In genomic region chr3:159031280-159031679, GRCh38 we compare ENCODE assay signal across 33 cellular contexts. TPM values are rescaled to one million over a fixed set of nuclear protein-coding genes. Genes with fewer than 3 reads are reported as not detected.
DNase-seq lines count a peak whose midpoint lies in the region; TF ChIP-seq lines count a peak whose summit lies in the region.
"Had no signal": no experiment of that assay in that cellular context is flagged by ENCODE, and none has a peak within 500 bp of the region (broad histone marks: within the 10 kb centered on the region; RNA-seq: fewer than 3 reads in every experiment).

No MANE protein-coding gene starts in this region.

- H3K4me1 Mint-ChIP-seq in activated naive CD4-positive, alpha-beta T cell treated with anti-CD3 and anti-CD28 coated beads for 36 hours (ENCODE audit: low read depth) = no peaks in the 10 kb centered on the region
- H3K4me1 Mint-ChIP-seq: B cell; CD14-positive monocyte; CD4-positive, alpha-beta memory T cell; CD4-positive, CD25-positive, alpha-beta regulatory T cell; CD8-positive, alpha-beta memory T cell had no signal

- H3K9me3 Mint-ChIP-seq in activated naive CD4-positive, alpha-beta T cell treated with anti-CD3 and anti-CD28 coated beads for 36 hours = peaks cover 10% of the 10 kb centered on the region
- H3K9me3 Mint-ChIP-seq: CD4-positive, alpha-beta T cell had no signal

- no peak overlapping the region for H3K4me3 Mint-ChIP-seq in activated naive CD4-positive, alpha-beta T cell treated with anti-CD3 and anti-CD28 coated beads for 36 hours
- H3K4me3 Mint-ChIP-seq: B cell; CD14-positive monocyte; CD4-positive, alpha-beta memory T cell; CD4-positive, alpha-beta T cell; CD4-positive, CD25-positive, alpha-beta regulatory T cell; CD8-positive, alpha-beta memory T cell; CD8-positive, alpha-beta T cell had no signal

- CTCF ChIA-PET in activated naive CD4-positive, alpha-beta T cell treated with anti-CD3 and anti-CD28 coated beads for 36 hours (lab: Charles Lee) = no interaction called here

- H3K27me3 ChIP-seq in ACC112 (ENCODE audit: insufficient read depth, low read length) (no peaks in the 10 kb centered on the region), esophagus squamous epithelium (no peaks in the 10 kb centered on the region)
- H3K27me3 ChIP-seq: BE2C; BLaER1; BLaER1 treated with 17β-estradiol and CSF1 and Interleukin-3, amounts not matched to agents 10 nM and 100 nM had no signal

- no peaks in the 10 kb centered on the region for H3K36me3 Mint-ChIP-seq in activated naive CD4-positive, alpha-beta T cell treated with anti-CD3 and anti-CD28 coated beads for 36 hours (ENCODE audit: low read depth)
- H3K36me3 Mint-ChIP-seq: CD14-positive monocyte; CD4-positive, alpha-beta memory T cell; CD4-positive, CD25-positive, alpha-beta regulatory T cell; CD8-positive, alpha-beta T cell had no signal

- DNase-seq in LNCaP clone FGC (ENCODE audit: low read depth) = peak; percentile 56
- DNase-seq in activated naive CD4-positive, alpha-beta T cell treated with anti-CD3 and anti-CD28 coated beads for 36 hours = no peak
- DNase-seq in esophagus squamous epithelium (lab: John Stamatoyannopoulos, UW) = no peak
- DNase-seq: 8988T; ACHN; AML-193; BE2C; C1 segment of cervical spinal cord; Caco-2; Calu3; CD4-positive, alpha-beta memory T cell; CD4-positive, alpha-beta T cell; CD4-positive, CD25-positive, alpha-beta regulatory T cell; CD8-positive, alpha-beta memory T cell; CD8-positive, alpha-beta T cell; COR-L47; DMS 273 treated with DMSO at 0.1 percent for 48 hours; DMS153; DMS53; DMS79; DND-41; EL had no signal

- H3K9me3 ChIP-seq in esophagus squamous epithelium = no peaks in the 10 kb centered on the region
- H3K9me3 ChIP-seq: A549, BE2C, Caco-2 had no signal

- H3K27ac Mint-ChIP-seq in activated naive CD4-positive, alpha-beta T cell treated with anti-CD3 and anti-CD28 coated beads for 36 hours = no peak overlapping the region
- H3K27ac Mint-ChIP-seq: B cell; CD14-positive monocyte; CD4-positive, alpha-beta memory T cell; CD4-positive, alpha-beta T cell; CD4-positive, CD25-positive, alpha-beta regulatory T cell; CD8-positive, alpha-beta memory T cell; CD8-positive, alpha-beta T cell had no signal

- peak overlapping the region; percentile 22 for H2AFZ ChIP-seq in ACC112 (ENCODE audit: low read length, unreplicated experiment)

- intact Hi-C loops in activated naive CD4-positive, alpha-beta T cell treated with anti-CD3 and anti-CD28 coated beads for 36 hours (cut with micrococcal nuclease) = no loop called here
- intact Hi-C loops in esophagus squamous epithelium (cut with DNase I) = no loop called here

- no peaks in the 10 kb centered on the region for H3K79me2 ChIP-seq in ACC112 (ENCODE audit: control insufficient read depth, insufficient read depth, low read length, unreplicated experiment)

- H3K4me3 ChIP-seq in ACC112 (ENCODE audit: low read depth, low read length) (no peak overlapping the region), LNCaP clone FGC (ENCODE audit: low read depth, low read length) (no peak overlapping the region), esophagus squamous epithelium (no peak overlapping the region)
- H3K4me3 ChIP-seq: A549; BLaER1; BLaER1 treated with 17β-estradiol and CSF1 and Interleukin-3, amounts not matched to agents 10 nM and 100 nM had no signal

- TF ChIP-seq CTCF in LNCaP clone FGC (IDR thresholded peaks at IDR 0.05; ENCODE audit: control insufficient read depth, extremely low read depth, insufficient read depth) (no peak), esophagus squamous epithelium (IDR thresholded peaks at IDR 0.05) (no peak)

- H3K27me3 Mint-ChIP-seq in activated naive CD4-positive, alpha-beta T cell treated with anti-CD3 and anti-CD28 coated beads for 36 hours (ENCODE audit: low read depth) = no peaks in the 10 kb centered on the region
- H3K27me3 Mint-ChIP-seq: B cell; CD4-positive, alpha-beta memory T cell; CD4-positive, alpha-beta T cell; CD4-positive, CD25-positive, alpha-beta regulatory T cell; CD8-positive, alpha-beta memory T cell had no signal

- WGBS in esophagus squamous epithelium, 2 donors = 45 to 47% methylated on average over 5 of the region's 5 CpGs

- H3K36me3 ChIP-seq in ACC112 (ENCODE audit: insufficient read depth, low read length) (no peaks in the 10 kb centered on the region), esophagus squamous epithelium (no peaks in the 10 kb centered on the region)
- H3K36me3 ChIP-seq: BE2C; BLaER1; BLaER1 treated with 17β-estradiol and CSF1 and Interleukin-3, amounts not matched to agents 10 nM and 100 nM had no signal

- TF ChIP-seq POLR2A in esophagus squamous epithelium (IDR thresholded peaks at IDR 0.05) = no peak

- no peaks in the 10 kb centered on the region for H3K4me1 ChIP-seq in ACC112 (ENCODE audit: control insufficient read depth, insufficient read depth, low read length, unreplicated experiment)
- H3K4me1 ChIP-seq in esophagus squamous epithelium = no peaks in the 10 kb centered on the region
- H3K4me1 ChIP-seq: A549; BE2C; BLaER1 treated with 17β-estradiol and CSF1 and Interleukin-3, amounts not matched to agents 10 nM and 100 nM; Caco-2 had no signal

- no peak overlapping the region for H3K27ac ChIP-seq in ACC112 (ENCODE audit: low read depth, low read length)
- H3K27ac ChIP-seq in esophagus squamous epithelium = no peak overlapping the region
- H3K27ac ChIP-seq: 22Rv1; A549; BLaER1; BLaER1 treated with 17β-estradiol and CSF1 and Interleukin-3, amounts not matched to agents 10 nM and 100 nM; C4-2B had no signal

RNA-seq across cellular contexts. Expression of gene IQCJ, which starts 37.8 kb away (rescaled TPM):
- total RNA-seq in activated naive CD4-positive, alpha-beta T cell treated with anti-CD3 and anti-CD28 coated beads for 36 hours = not detected
- total RNA-seq in esophagus squamous epithelium = not detected
- total RNA-seq: A172; A673; B cell; Caco-2; Calu3; CD4-positive, alpha-beta memory T cell; CD4-positive, alpha-beta T cell; CD4-positive, CD25-positive, alpha-beta regulatory T cell; CD8-positive, alpha-beta memory T cell; CD8-positive, alpha-beta T cell; Daoy had no signal
